In genomic region chr2:231450548-231450989, GRCh38 we compare ENCODE assay signal across 28 cellular contexts. TPM values are rescaled to one million over a fixed set of nuclear protein-coding genes. Genes with fewer than 3 reads are reported as not detected.
A peak's percentile ranks its signal among the peaks of the same experiment; 100 is the strongest.
DNase-seq lines count a peak whose midpoint lies in the region; ATAC-seq, FAIRE-seq and TF ChIP-seq lines count a peak whose summit lies in the region.
"Had no signal": no experiment of that assay in that cellular context is flagged by ENCODE, and none has a peak within 500 bp of the region (broad histone marks: within the 10 kb centered on the region; RNA-seq: fewer than 3 reads in every experiment).

No MANE protein-coding gene starts in this region.

- H3K27me3 ChIP-seq in adrenal gland (no peaks in the 10 kb centered on the region), testis (no peaks in the 10 kb centered on the region)
- H3K27me3 ChIP-seq: ascending aorta, gastrocnemius medialis, neural progenitor cell, thyroid gland had no signal

- H3K36me3 ChIP-seq in adrenal gland (replicated peaks in 1 of 2): peaks cover 0 to 29% of the 10 kb centered on the region in 2 donors
- H3K36me3 ChIP-seq in testis (ENCODE audit: low read depth, missing control alignments): peaks cover 6% of the 10 kb centered on the region

- ATAC-seq in WTC11: no peak
- ATAC-seq in sciatic nerve: no peak
- ATAC-seq in HG03280 (IDR thresholded peaks at IDR 0.05; ENCODE audit: unreplicated experiment): no peak
- ATAC-seq: CD8-positive, alpha-beta T cell; gastrocnemius medialis; HCT116; right cardiac atrium had no signal

- TF ChIP-seq CTCF in WTC11 (IDR thresholded peaks at IDR 0.05) (no peak), adrenal gland (IDR thresholded peaks at IDR 0.05) (no peak), testis (IDR thresholded peaks at IDR 0.05) (no peak)

- POLR2A ChIA-PET in WTC11 (lab: Charles Lee): interaction anchor here (0.7 to 1.1 kb wide), 4 partner anchors 14 to 461 kb away, joined by 4 to 5 read pairs (median 4); partner anchors contain the start of gene NCL

- H3K4me1 Mint-ChIP-seq in WTC11: peaks cover 31% of the 10 kb centered on the region

- FAIRE-seq in GM12891 (lab: Jason Lieb, UNC): no peak

- CTCF ChIA-PET in WTC11 (lab: Charles Lee): interaction anchor here (1.4 to 4.4 kb wide), 3 partner anchors 51 to 222 kb away, joined by 10 to 60 read pairs (median 10); no protein-coding TSS in a partner anchor

- H3K4me3 ChIP-seq in adrenal gland (no peak overlapping the region), testis (no peak overlapping the region)
- H3K4me3 ChIP-seq: ascending aorta, gastrocnemius medialis, neural progenitor cell, thyroid gland had no signal

- WGBS in adrenal gland, 4 donors: 79 to 92% (median 86%) methylated on average over 4 of the region's 4 CpGs
- 80 to 86% methylated on average over 4 of the region's 4 CpGs for WGBS in testis, 2 donors

- no peaks in the 10 kb centered on the region for H3K27me3 Mint-ChIP-seq in WTC11 (ENCODE audit: low read depth)

- H3K4me1 ChIP-seq in adrenal gland (replicated peaks in 1 of 2): no peaks in the 10 kb centered on the region
- no peaks in the 10 kb centered on the region for H3K4me1 ChIP-seq in testis
- H3K4me1 ChIP-seq: ascending aorta, gastrocnemius medialis, thyroid gland had no signal

- intact Hi-C loops in sciatic nerve (cut with DNase I) (no loop called here), adrenal gland (cut with DNase I) (loop anchor here in 1 of 2 donors (5.0 kb wide), 1 partner anchor 223 kb away; no protein-coding TSS in a partner anchor), testis (cut with DNase I; ENCODE audit: low total_unique reads) (no loop called here)

- H3K27ac ChIP-seq in adrenal gland: no peak overlapping the region
- no peak overlapping the region for H3K27ac ChIP-seq in testis
- H3K27ac ChIP-seq: ascending aorta, gastrocnemius medialis, neural progenitor cell, thyroid gland had no signal

- H3K9me3 ChIP-seq in adrenal gland (replicated peaks in 1 of 3) (no peaks in the 10 kb centered on the region), testis (no peaks in the 10 kb centered on the region)
- H3K9me3 ChIP-seq: ascending aorta, gastrocnemius medialis, thyroid gland had no signal

- peak; percentile 77 for TF ChIP-seq POLR2A in GM12891 (IDR thresholded peaks at IDR 0.05; ENCODE audit: low read depth, low read length)
- no peak for TF ChIP-seq POLR2A in adrenal gland (IDR thresholded peaks at IDR 0.05)
- no peak for TF ChIP-seq POLR2A in testis (IDR thresholded peaks at IDR 0.05)

- no peaks in the 10 kb centered on the region for H3K9me3 Mint-ChIP-seq in WTC11
- H3K9me3 Mint-ChIP-seq: CD8-positive, alpha-beta T cell; immature natural killer cell; neural progenitor cell had no signal

- H3K36me3 Mint-ChIP-seq in WTC11: peaks cover 38% of the 10 kb centered on the region

- H3K4me3 Mint-ChIP-seq in WTC11: no peak overlapping the region
- H3K4me3 Mint-ChIP-seq: CD8-positive, alpha-beta T cell; immature natural killer cell; neural progenitor cell had no signal

- peak; percentile 57 for DNase-seq in activated CD8-positive, alpha-beta memory T cell treated with anti-CD3 and anti-CD28 coated beads, Interleukin-2, amount 50 U/mL, for 48 hours
- DNase-seq in activated CD8-positive, alpha-beta memory T cell treated with anti-CD3 and anti-CD28 coated beads for 24 hours: no peak
- no peak for DNase-seq in GM12891 (ENCODE audit: insufficient read length, low spot score)
- DNase-seq in WTC11 (ENCODE audit: low spot score): no peak
- DNase-seq in sciatic nerve (ENCODE audit: low spot score): peak; percentile 14
- no peak for DNase-seq in adrenal gland
- DNase-seq in testis: no peak
- DNase-seq: activated CD4-positive, alpha-beta T cell treated with anti-CD3 and anti-CD28 coated beads for 48 hours; CD8-positive, alpha-beta T cell; gastrocnemius medialis; GF-D8; hippocampal formation; immature natural killer cell; Kasumi-1; NCI-H1048; NCI-H1694; NCI-H510A; right cardiac atrium; SK-N-SH; stimulated activated CD4-positive, alpha-beta T cell treated with anti-CD3 and anti-CD28 coated beads, Interleukin-4, amount 100 ng/mL, for 4 hours; stimulated activated naive CD4-positive, alpha-beta T cell treated with Interleukin-2 at 50 U/mL for 16 hours; thyroid gland had no signal

- no peak overlapping the region for H3K27ac Mint-ChIP-seq in WTC11
- H3K27ac Mint-ChIP-seq: CD8-positive, alpha-beta T cell; neural progenitor cell had no signal

TF ChIP-seq in GM12891, 5 proteins besides CTCF, POLR2A, EP300 and RAD21:
- TF ChIP-seq POLR2AphosphoS5 (IDR thresholded peaks at IDR 0.05; ENCODE audit: low read depth, low read length) (peak; percentile 66; the same call in 1 of the 2 replicates), PAX5 (IDR thresholded peaks at IDR 0.05; ENCODE audit: insufficient read depth, low read length, severe bottlenecking) (no peak), POU2F2 (IDR thresholded peaks at IDR 0.05; ENCODE audit: low read depth, low read length) (no peak)

TF ChIP-seq in WTC11, 78 proteins besides CTCF, POLR2A, EP300 and RAD21 (continues in another document):
- TF ChIP-seq ZNF423 (CRISPR knock-in tag; IDR thresholded peaks at IDR 0.05): no peak
- TF ChIP-seq ZNF138 (CRISPR knock-in tag; conservative IDR thresholded peaks at IDR 0.05): no peak
- TF ChIP-seq, protein P1, sequence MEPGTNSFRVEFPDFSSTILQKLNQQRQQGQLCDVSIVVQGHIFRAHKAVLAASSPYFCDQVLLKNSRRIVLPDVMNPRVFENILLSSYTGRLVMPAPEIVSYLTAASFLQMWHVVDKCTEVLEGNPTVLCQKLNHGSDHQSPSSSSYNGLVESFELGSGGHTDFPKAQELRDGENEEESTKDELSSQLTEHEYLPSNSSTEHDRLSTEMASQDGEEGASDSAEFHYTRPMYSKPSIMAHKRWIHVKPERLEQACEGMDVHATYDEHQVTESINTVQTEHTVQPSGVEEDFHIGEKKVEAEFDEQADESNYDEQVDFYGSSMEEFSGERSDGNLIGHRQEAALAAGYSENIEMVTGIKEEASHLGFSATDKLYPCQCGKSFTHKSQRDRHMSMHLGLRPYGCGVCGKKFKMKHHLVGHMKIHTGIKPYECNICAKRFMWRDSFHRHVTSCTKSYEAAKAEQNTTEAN (CRISPR knock-in tag; IDR thresholded peaks at IDR 0.05): no peak
- no peak for TF ChIP-seq SP1 (CRISPR knock-in tag; conservative IDR thresholded peaks at IDR 0.05)
- TF ChIP-seq NFE2L1 (CRISPR knock-in tag; IDR thresholded peaks at IDR 0.05): no peak
- TF ChIP-seq ETV6 (CRISPR knock-in tag; IDR thresholded peaks at IDR 0.05): no peak
- TF ChIP-seq PRRX2 (CRISPR knock-in tag; IDR thresholded peaks at IDR 0.05): peak; percentile 93
- TF ChIP-seq, protein P2, sequence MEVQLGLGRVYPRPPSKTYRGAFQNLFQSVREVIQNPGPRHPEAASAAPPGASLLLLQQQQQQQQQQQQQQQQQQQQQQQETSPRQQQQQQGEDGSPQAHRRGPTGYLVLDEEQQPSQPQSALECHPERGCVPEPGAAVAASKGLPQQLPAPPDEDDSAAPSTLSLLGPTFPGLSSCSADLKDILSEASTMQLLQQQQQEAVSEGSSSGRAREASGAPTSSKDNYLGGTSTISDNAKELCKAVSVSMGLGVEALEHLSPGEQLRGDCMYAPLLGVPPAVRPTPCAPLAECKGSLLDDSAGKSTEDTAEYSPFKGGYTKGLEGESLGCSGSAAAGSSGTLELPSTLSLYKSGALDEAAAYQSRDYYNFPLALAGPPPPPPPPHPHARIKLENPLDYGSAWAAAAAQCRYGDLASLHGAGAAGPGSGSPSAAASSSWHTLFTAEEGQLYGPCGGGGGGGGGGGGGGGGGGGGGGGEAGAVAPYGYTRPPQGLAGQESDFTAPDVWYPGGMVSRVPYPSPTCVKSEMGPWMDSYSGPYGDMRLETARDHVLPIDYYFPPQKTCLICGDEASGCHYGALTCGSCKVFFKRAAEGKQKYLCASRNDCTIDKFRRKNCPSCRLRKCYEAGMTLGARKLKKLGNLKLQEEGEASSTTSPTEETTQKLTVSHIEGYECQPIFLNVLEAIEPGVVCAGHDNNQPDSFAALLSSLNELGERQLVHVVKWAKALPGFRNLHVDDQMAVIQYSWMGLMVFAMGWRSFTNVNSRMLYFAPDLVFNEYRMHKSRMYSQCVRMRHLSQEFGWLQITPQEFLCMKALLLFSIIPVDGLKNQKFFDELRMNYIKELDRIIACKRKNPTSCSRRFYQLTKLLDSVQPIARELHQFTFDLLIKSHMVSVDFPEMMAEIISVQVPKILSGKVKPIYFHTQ (CRISPR knock-in tag; IDR thresholded peaks at IDR 0.05): peak; percentile 90
- no peak for TF ChIP-seq ZSCAN18 (CRISPR knock-in tag; IDR thresholded peaks at IDR 0.05)
- TF ChIP-seq NFATC4 (CRISPR knock-in tag; IDR thresholded peaks at IDR 0.05): peak; percentile 81; the same call in 1 of the 2 replicates

RNA-seq across cellular contexts. Expression of gene NCL, which starts 13.7 kb away (rescaled TPM):
- 341 TPM for polyA plus RNA-seq in GM12891 (2012; ENCODE audit: low read depth, missing spikeins)
- total RNA-seq in WTC11 (2021) (944 to 1,223 TPM (median 1,004 TPM) in 3 replicates), sciatic nerve (393 TPM), adrenal gland (100 to 1,000 TPM in 5 of 8 donors, 10 to 100 TPM in 3; 70.6 to 606 (median 251) TPM), testis (100 to 1,000 TPM; 207 to 224 TPM)
- polyA plus RNA-seq in adrenal gland (1,000 to 10,000 TPM in 1 of 3 donors, 100 to 1,000 TPM in 2; 121 to 1,227 (median 208) TPM), testis (ENCODE audit: insufficient read depth, low read depth, low replicate concordance) (293 TPM)

RNA-seq across cellular contexts. Expression of gene B3GNT7, which starts 55.1 kb away (rescaled TPM):
- polyA plus RNA-seq in GM12891 (2012; ENCODE audit: low read depth, missing spikeins): 2.8 TPM
- total RNA-seq in WTC11 (2021) (151 to 197 TPM (median 194 TPM) in 3 replicates), sciatic nerve (4.2 TPM), adrenal gland (10 to 100 TPM; 36.6 to 71.6 (median 50.9) TPM), testis (1 to 10 TPM; 3.3 to 5.0 TPM)
- polyA plus RNA-seq in adrenal gland (10 to 100 TPM in 2 of 3 donors, 1 to 10 TPM in 1; 3.1 to 12.6 (median 11.6) TPM), testis (ENCODE audit: insufficient read depth, low read depth, low replicate concordance) (2.6 TPM)
- total RNA-seq: A673; T-helper 2 cell treated with Interferon-gamma antibody and Interleukin-4, amounts not matched to agents 100 ng/mL and 5 ng/mL, for 36 hours had no signal

Comparison
In these comparisons a context has a peak if more than half of its experiments do, and no peak if none do; other contexts are left out.
1. DNase-seq: peak in activated CD8-positive, alpha-beta memory T cell treated with anti-CD3 and anti-CD28 coated beads, Interleukin-2, amount 50 U/mL, for 48 hours (single experiment) and sciatic nerve (single experiment); none in activated CD8-positive, alpha-beta memory T cell treated with anti-CD3 and anti-CD28 coated beads for 24 hours (single experiment), GM12891 (single experiment), WTC11 (single experiment), adrenal gland (0 of 7) and testis (single experiment).